9 cellular contexts compared by ENCODE assay signal in genomic region chr11:62546937-62547625, GRCh38. TPM values are rescaled to one million over a fixed set of nuclear protein-coding genes. Genes with fewer than 3 reads are reported as not detected.
A peak's percentile ranks its signal among the peaks of the same experiment; 100 is the strongest.
DNase-seq lines count a peak whose midpoint lies in the region; ATAC-seq lines count a peak whose summit lies in the region.
"Had no signal": no experiment of that assay in that cellular context is flagged by ENCODE, and none has a peak within 500 bp of the region (broad histone marks: within the 10 kb centered on the region; RNA-seq: fewer than 3 reads in every experiment).

No MANE protein-coding gene starts in this region.

- H3K9me3 ChIP-seq in skeletal muscle satellite cell (replicated peaks; ENCODE audit: low read length): no peaks in the 10 kb centered on the region

- peak overlapping the region; percentile 71 for H3K4me3 Mint-ChIP-seq in T-helper 1 cell treated with Interleukin-12 subunit alpha and Interleukin-12 subunit beta and Interleukin-4 antibody, amounts not matched to agents 30 μg/mL and 1 μg/mL, for 36 hours
- H3K4me3 Mint-ChIP-seq in activated naive CD8-positive, alpha-beta T cell: peak overlapping the region; percentile 80

- peak overlapping the region; percentile 96 for H3K4me2 ChIP-seq in skeletal muscle satellite cell (ENCODE audit: low read length)

- H3K4me3 ChIP-seq in skeletal muscle satellite cell (ENCODE audit: low read length): peak overlapping the region; percentile 97

- ATAC-seq in GM21423 (IDR thresholded peaks at IDR 0.05; ENCODE audit: unreplicated experiment): no peak

- peak overlapping the region; percentile 76 for H3K27ac Mint-ChIP-seq in T-helper 1 cell treated with Interleukin-12 subunit alpha and Interleukin-12 subunit beta and Interleukin-4 antibody, amounts not matched to agents 30 μg/mL and 1 μg/mL, for 36 hours
- no peak overlapping the region for H3K27ac Mint-ChIP-seq in activated naive CD8-positive, alpha-beta T cell

- peaks cover 13% of the 10 kb centered on the region for H3K36me3 Mint-ChIP-seq in T-helper 1 cell treated with Interleukin-12 subunit alpha and Interleukin-12 subunit beta and Interleukin-4 antibody, amounts not matched to agents 30 μg/mL and 1 μg/mL, for 36 hours (ENCODE audit: low read depth)
- H3K36me3 Mint-ChIP-seq in activated naive CD8-positive, alpha-beta T cell: no peaks in the 10 kb centered on the region

- peak overlapping the region; percentile 95 for H3K9ac ChIP-seq in skeletal muscle satellite cell (ENCODE audit: low read depth, low read length)

- no peak for DNase-seq in T-helper 1 cell
- DNase-seq in hepatic stellate cell (ENCODE audit: low spot score): peak; percentile 62
- no peak for DNase-seq in stimulated activated CD4-positive, alpha-beta T cell treated with anti-CD3 and anti-CD28 coated beads, Interleukin-2, amount 100 ng/mL, for 24 hours
- no peak for DNase-seq in mucosa of gallbladder (ENCODE audit: low spot score)
- DNase-seq: DND-41 had no signal

- no peaks in the 10 kb centered on the region for H3K9me3 Mint-ChIP-seq in T-helper 1 cell treated with Interleukin-12 subunit alpha and Interleukin-12 subunit beta and Interleukin-4 antibody, amounts not matched to agents 30 μg/mL and 1 μg/mL, for 36 hours
- no peaks in the 10 kb centered on the region for H3K9me3 Mint-ChIP-seq in activated naive CD8-positive, alpha-beta T cell (ENCODE audit: low read depth)

- H3K36me3 ChIP-seq in skeletal muscle satellite cell (ENCODE audit: insufficient read depth, low read length): peaks cover 24% of the 10 kb centered on the region

- peaks cover 17% of the 10 kb centered on the region for H3K27me3 Mint-ChIP-seq in T-helper 1 cell treated with Interleukin-12 subunit alpha and Interleukin-12 subunit beta and Interleukin-4 antibody, amounts not matched to agents 30 μg/mL and 1 μg/mL, for 36 hours (ENCODE audit: low read depth)
- H3K27me3 Mint-ChIP-seq in activated naive CD8-positive, alpha-beta T cell: no peaks in the 10 kb centered on the region

- peaks cover 37% of the 10 kb centered on the region for H3K4me1 ChIP-seq in skeletal muscle satellite cell (ENCODE audit: control insufficient read depth, insufficient read depth, low read length)

- H3K27me3 ChIP-seq in skeletal muscle satellite cell (ENCODE audit: control insufficient read depth, insufficient read depth, low read length): no peaks in the 10 kb centered on the region

- H3K4me1 Mint-ChIP-seq in T-helper 1 cell treated with Interleukin-12 subunit alpha and Interleukin-12 subunit beta and Interleukin-4 antibody, amounts not matched to agents 30 μg/mL and 1 μg/mL, for 36 hours (ENCODE audit: low read depth): peaks cover 50% of the 10 kb centered on the region
- peaks cover 70% of the 10 kb centered on the region for H3K4me1 Mint-ChIP-seq in activated naive CD8-positive, alpha-beta T cell (ENCODE audit: low read depth)

RNA-seq across cellular contexts. Expression of gene AHNAK, which starts 0.5 kb away (rescaled TPM):
- total RNA-seq in skeletal muscle satellite cell (2012; rRNA removed): 722 and 788 TPM in 2 replicates
- total RNA-seq in mucosa of gallbladder: 549 TPM

RNA-seq across cellular contexts. Expression of gene EEF1G, which starts 26.6 kb away (rescaled TPM):
- 999 and 1,397 TPM in 2 replicates for total RNA-seq in skeletal muscle satellite cell (2012; rRNA removed)
- total RNA-seq in mucosa of gallbladder: 1,062 TPM

RNA-seq across cellular contexts. Expression of gene TUT1, which starts 44.2 kb away (rescaled TPM):
- 6.1 and 8.1 TPM in 2 replicates for total RNA-seq in skeletal muscle satellite cell (2012; rRNA removed)
- total RNA-seq in mucosa of gallbladder: 26.2 TPM

RNA-seq across cellular contexts. Expression of gene MTA2, which starts 54.6 kb away (rescaled TPM):
- total RNA-seq in skeletal muscle satellite cell (2012; rRNA removed): 90.0 and 104 TPM in 2 replicates
- total RNA-seq in mucosa of gallbladder: 87.6 TPM
